ENCODE assay signal across 21 cellular contexts in the genomic region with DNA sequence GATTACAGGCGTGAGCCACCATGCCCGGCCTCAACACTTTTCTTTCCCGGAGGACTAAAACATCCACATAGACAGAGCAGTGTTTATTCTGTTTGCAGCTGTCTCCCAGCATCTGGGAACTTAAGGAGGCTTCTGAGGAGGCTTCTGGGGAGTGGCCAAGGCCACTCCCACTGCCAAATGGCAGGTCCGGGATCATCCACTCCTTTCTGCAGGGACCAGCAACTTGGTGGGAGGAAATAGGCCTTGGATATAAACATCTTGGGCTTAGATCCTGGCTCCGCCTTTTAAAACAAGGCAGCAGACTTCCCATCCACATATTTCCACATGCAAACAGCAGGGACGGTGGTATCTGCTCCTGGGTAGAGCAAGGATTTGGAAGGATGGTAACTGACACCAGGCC. TPM values are rescaled to one million over a fixed set of nuclear protein-coding genes. Genes with fewer than 3 reads are reported as not detected.
DNase-seq lines count a peak whose midpoint lies in the region; ATAC-seq and TF ChIP-seq lines count a peak whose summit lies in the region.
"Had no signal": no experiment of that assay in that cellular context is flagged by ENCODE, and none has a peak within 500 bp of the region (broad histone marks: within the 10 kb centered on the region; RNA-seq: fewer than 3 reads in every experiment).

No MANE protein-coding gene starts in this region.

- WGBS in suprapubic skin, result 58% methylated on average over 5 of the region's 6 CpGs

- peaks cover 4% of the 10 kb centered on the region; the same call in 1 of the 2 replicates for H3K36me3 ChIP-seq in SJCRH30
- H3K36me3 ChIP-seq in suprapubic skin, result peaks cover 38% of the 10 kb centered on the region
- H3K36me3 ChIP-seq in naive thymus-derived CD4-positive, alpha-beta T cell (ENCODE audit: control insufficient read depth in 2 of 3, insufficient read depth in 3 of 3, low read length in 3 of 3), result peaks cover 16 to 38% (median 18%) of the 10 kb centered on the region in 3 experiments

- H3K4me1 Mint-ChIP-seq in activated T-cell treated with anti-CD3 and anti-CD28 coated beads, Interleukin-2, amount 50 U/mL, for 24 hours (ENCODE audit: low read depth), result peaks cover 28% of the 10 kb centered on the region
- H3K4me1 Mint-ChIP-seq in naive thymus-derived CD4-positive, alpha-beta T cell, result peaks cover 3 to 23% (median 10%) of the 10 kb centered on the region in 7 donors

- H3K4me1 ChIP-seq in SJCRH30, result peaks cover 28% of the 10 kb centered on the region
- peaks cover 26% of the 10 kb centered on the region for H3K4me1 ChIP-seq in suprapubic skin
- peaks cover 0 to 5% of the 10 kb centered on the region in 2 donors for H3K4me1 ChIP-seq in naive thymus-derived CD4-positive, alpha-beta T cell (ENCODE audit: control insufficient read depth in 2 of 2, insufficient read depth in 2 of 2, low read length in 2 of 2)

- CTCF ChIA-PET in naive thymus-derived CD4-positive, alpha-beta T cell (lab: Charles Lee), result interaction anchor here (0.7 to 11.4 kb wide), 12 partner anchors 7 to 752 kb away, joined by 3 to 111 read pairs (median 8); partner anchors contain the start of gene MAP3K14

- intact Hi-C loops in left colon (cut with DNase I, micrococcal nuclease), result loop anchor here (2.0 to 5.0 kb wide), 2 partner anchors 109 to 111 kb away; no protein-coding TSS in a partner anchor
- intact Hi-C loops in naive thymus-derived CD4-positive, alpha-beta T cell (cut with micrococcal nuclease), result loop anchor here in 1 of 2 donors (2.0 kb wide), 1 partner anchor 41 kb away; no protein-coding TSS in a partner anchor

- peak overlapping the region; percentile 40 for H3K27ac Mint-ChIP-seq in activated T-cell treated with anti-CD3 and anti-CD28 coated beads, Interleukin-2, amount 50 U/mL, for 24 hours
- no peak overlapping the region for H3K27ac Mint-ChIP-seq in naive thymus-derived CD4-positive, alpha-beta T cell
- H3K27ac Mint-ChIP-seq: CD8-positive, alpha-beta T cell had no signal

- H3K9me3 Mint-ChIP-seq in activated T-cell treated with anti-CD3 and anti-CD28 coated beads, Interleukin-2, amount 50 U/mL, for 24 hours, result no peaks in the 10 kb centered on the region
- H3K9me3 Mint-ChIP-seq in naive thymus-derived CD4-positive, alpha-beta T cell, result no peaks in the 10 kb centered on the region
- H3K9me3 Mint-ChIP-seq: CD8-positive, alpha-beta T cell had no signal

- TF ChIP-seq CTCF in suprapubic skin (IDR thresholded peaks at IDR 0.05), result no peak

- H3K9me3 ChIP-seq in SJCRH30 (replicated peaks) (no peaks in the 10 kb centered on the region), suprapubic skin (no peaks in the 10 kb centered on the region)
- H3K9me3 ChIP-seq in naive thymus-derived CD4-positive, alpha-beta T cell (ENCODE audit: control insufficient read depth in 2 of 3, low read length in 3 of 3), result no peaks in the 10 kb centered on the region
- H3K9me3 ChIP-seq: A549, thoracic aorta had no signal

- H3K36me3 Mint-ChIP-seq in activated T-cell treated with anti-CD3 and anti-CD28 coated beads, Interleukin-2, amount 50 U/mL, for 24 hours (ENCODE audit: low read depth), result peaks cover 88% of the 10 kb centered on the region
- peaks cover 0 to 18% (median 3%) of the 10 kb centered on the region in 5 donors for H3K36me3 Mint-ChIP-seq in naive thymus-derived CD4-positive, alpha-beta T cell

- H3K4me3 ChIP-seq in SJCRH30 (no peak overlapping the region), suprapubic skin (no peak overlapping the region)
- H3K4me3 ChIP-seq in naive thymus-derived CD4-positive, alpha-beta T cell (ENCODE audit: low read length), result no peak overlapping the region
- H3K4me3 ChIP-seq: A549, thoracic aorta had no signal

- no peak for DNase-seq in activated T-cell treated with anti-CD3 and anti-CD28 coated beads, Interleukin-2, amount 50 U/mL, for 24 hours
- DNase-seq in activated T-cell treated with anti-CD3 and anti-CD28 coated beads for 4 hours (no peak), SJCRH30 (peak; percentile 70 to 83), left colon (no peak), suprapubic skin (ENCODE audit: low spot score in 2 of 2) (no peak)
- no peak for DNase-seq in naive thymus-derived CD4-positive, alpha-beta T cell
- DNase-seq in stimulated activated CD4-positive, alpha-beta T cell treated with anti-CD3 and anti-CD28 coated beads, Interleukin-2, amount 100 ng/mL, for 24 hours, result no peak
- DNase-seq: activated naive CD4-positive, alpha-beta T cell; CD8-positive, alpha-beta T cell; NCI-H345; SHP77 treated with DMSO at 0.1 percent for 48 hours; small intestine; stimulated activated CD8-positive, alpha-beta memory T cell treated with anti-CD3 and anti-CD28 coated beads, Interleukin-4, amount 100 ng/mL, for 48 hours; T-helper 1 cell had no signal

- no peak for TF ChIP-seq POLR2A in suprapubic skin (IDR thresholded peaks at IDR 0.05)

- H3K27ac ChIP-seq in SJCRH30 (no peak overlapping the region), suprapubic skin (peak overlapping the region; percentile 40)
- no peak overlapping the region for H3K27ac ChIP-seq in naive thymus-derived CD4-positive, alpha-beta T cell (ENCODE audit: low read depth, low read length)
- H3K27ac ChIP-seq: parathyroid adenoma, thoracic aorta had no signal

- H3K27me3 ChIP-seq in SJCRH30, result no peaks in the 10 kb centered on the region
- H3K27me3 ChIP-seq in suprapubic skin, result no peaks in the 10 kb centered on the region
- no peaks in the 10 kb centered on the region for H3K27me3 ChIP-seq in naive thymus-derived CD4-positive, alpha-beta T cell (ENCODE audit: control insufficient read depth in 2 of 2, insufficient read depth in 2 of 2, low read length in 2 of 2)

- POLR2A ChIA-PET in naive thymus-derived CD4-positive, alpha-beta T cell (lab: Charles Lee), result interaction anchor here (1.0 to 3.2 kb wide), 3 partner anchors 29 to 94 kb away, joined by 3 to 14 read pairs (median 3); partner anchors contain the start of gene MAP3K14

- no peak overlapping the region for H3K4me3 Mint-ChIP-seq in activated T-cell treated with anti-CD3 and anti-CD28 coated beads, Interleukin-2, amount 50 U/mL, for 24 hours
- no peak overlapping the region for H3K4me3 Mint-ChIP-seq in naive thymus-derived CD4-positive, alpha-beta T cell
- H3K4me3 Mint-ChIP-seq: CD8-positive, alpha-beta T cell had no signal

- TF ChIP-seq EP300 in suprapubic skin (IDR thresholded peaks at IDR 0.05), result no peak

- H3K27me3 Mint-ChIP-seq in activated T-cell treated with anti-CD3 and anti-CD28 coated beads, Interleukin-2, amount 50 U/mL, for 24 hours, result no peaks in the 10 kb centered on the region
- no peaks in the 10 kb centered on the region for H3K27me3 Mint-ChIP-seq in naive thymus-derived CD4-positive, alpha-beta T cell

- peak; percentile 61 for ATAC-seq in left colon
- ATAC-seq in GM21526 (IDR thresholded peaks at IDR 0.05; ENCODE audit: low FRiP score, unreplicated experiment), result no peak
- no peak for ATAC-seq in naive thymus-derived CD4-positive, alpha-beta T cell
- ATAC-seq: CD8-positive, alpha-beta T cell had no signal

RNA-seq across cellular contexts. Expression of gene SPATA32, which starts 14.1 kb away (rescaled TPM):
- 0.08 TPM in 1 of 2 replicates, not detected in the other for total RNA-seq in SJCRH30 (2014; rRNA removed; shearing (Covaris generic))
- not detected for total RNA-seq in left colon
- total RNA-seq in suprapubic skin, result not detected
- 1 to 10 TPM in 1 of 5 experiments, under 1 TPM in 3, not detected in 1; 0.12 to 1.1 (median 0.58) TPM for total RNA-seq in naive thymus-derived CD4-positive, alpha-beta T cell
- under 1 TPM; 0.31 to 0.59 TPM for polyA plus RNA-seq in naive thymus-derived CD4-positive, alpha-beta T cell
- total RNA-seq: astrocyte, liver, MCF 10A, thoracic aorta had no signal
- polyA plus RNA-seq: liver had no signal

RNA-seq across cellular contexts. Expression of gene MAP3K14, which starts 40.8 kb away (rescaled TPM):
- total RNA-seq in SJCRH30 (2014; rRNA removed; shearing (Covaris generic)), result 3.9 and 4.7 TPM in 2 replicates
- total RNA-seq in left colon (10 to 100 TPM; 13.0 to 13.3 TPM), suprapubic skin (10 to 100 TPM in 3 of 4 donors, 1 to 10 TPM in 1; 9.6 to 14.4 (median 11.9) TPM)
- total RNA-seq in naive thymus-derived CD4-positive, alpha-beta T cell, result 10 to 100 TPM; 31.3 to 39.8 (median 34.1) TPM
- 10 to 100 TPM in 1 of 2 donors, 1 to 10 TPM in 1; 2.4 to 10.6 TPM for polyA plus RNA-seq in naive thymus-derived CD4-positive, alpha-beta T cell

RNA-seq across cellular contexts. Expression of gene FMNL1, which starts 54.3 kb away (rescaled TPM):
- total RNA-seq in SJCRH30 (2014; rRNA removed; shearing (Covaris generic)), result 0.91 and 1.1 TPM in 2 replicates
- total RNA-seq in left colon (10 to 100 TPM in 1 of 2 donors, 1 to 10 TPM in 1; 5.4 to 12.2 TPM), suprapubic skin (10 to 100 TPM in 1 of 4 donors, 1 to 10 TPM in 3; 5.9 to 14.6 (median 8.0) TPM)
- 100 to 1,000 TPM; 324 to 595 (median 396) TPM for total RNA-seq in naive thymus-derived CD4-positive, alpha-beta T cell
- polyA plus RNA-seq in naive thymus-derived CD4-positive, alpha-beta T cell, result 10 to 100 TPM; 19.0 to 36.4 TPM

Comparison
In these comparisons a context has a peak if more than half of its experiments do, and no peak if none do; other contexts are left out.
1. DNase-seq: peak in SJCRH30 (2 of 2); none in activated T-cell treated with anti-CD3 and anti-CD28 coated beads, Interleukin-2, amount 50 U/mL, for 24 hours (single experiment), activated T-cell treated with anti-CD3 and anti-CD28 coated beads for 4 hours (single experiment), left colon (0 of 2), suprapubic skin (0 of 2), naive thymus-derived CD4-positive, alpha-beta T cell (0 of 9) and stimulated activated CD4-positive, alpha-beta T cell treated with anti-CD3 and anti-CD28 coated beads, Interleukin-2, amount 100 ng/mL, for 24 hours (0 of 2).
2. RNA of gene FMNL1, which starts 54.3 kb away (total RNA-seq): 324 to 595 TPM in naive thymus-derived CD4-positive, alpha-beta T cell; 5.4 to 12.2 TPM in left colon, 5.9 to 14.6 TPM in suprapubic skin and 0.91 to 1.1 TPM in SJCRH30; every median in the first group is over 10 times any median in the second.